19 cellular contexts compared by ENCODE assay signal in the genomic region with DNA sequence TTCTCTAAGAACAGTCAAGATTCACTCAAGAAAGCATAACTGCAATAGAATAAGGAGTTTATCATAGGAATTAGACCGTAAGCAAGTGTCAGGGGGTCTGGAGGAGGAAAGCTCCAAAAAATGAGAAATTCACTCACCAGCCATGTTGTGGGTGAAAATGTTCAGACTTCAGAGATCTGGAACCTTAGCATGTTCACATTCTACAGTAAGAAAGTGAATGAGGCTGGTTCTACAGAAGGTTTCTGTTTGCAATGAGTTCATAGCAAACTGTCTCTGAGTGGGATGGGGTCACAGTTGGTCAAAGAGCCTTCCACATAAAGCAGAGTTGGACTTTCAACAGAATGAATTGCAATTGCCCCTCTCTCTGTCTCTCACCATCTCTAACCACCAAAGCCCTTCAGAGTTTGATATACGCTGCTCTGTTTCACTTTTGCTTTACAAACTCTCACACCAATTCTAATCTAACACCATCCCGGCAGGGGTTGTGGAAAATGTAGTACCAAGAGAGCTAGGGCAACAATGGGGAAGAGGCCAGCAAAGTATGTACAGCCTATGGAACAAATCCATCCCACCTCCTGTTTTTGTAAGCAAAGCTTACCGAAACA.
"Had no signal": no experiment of that assay in that cellular context is flagged by ENCODE, and none has a peak within 500 bp of the region (broad histone marks: within the 10 kb centered on the region; RNA-seq: fewer than 3 reads in every experiment).

No MANE protein-coding gene starts in this region.

- H3K36me3 Mint-ChIP-seq: brain had no signal

- ATAC-seq: activated CD4-positive, alpha-beta T cell treated with anti-CD3 and anti-CD28 coated beads for 36 hours; left lobe of liver had no signal

- H3K4me1 ChIP-seq: colonic mucosa, foreskin keratinocyte, thyroid gland had no signal

- H3K36me3 ChIP-seq: colonic mucosa, thyroid gland had no signal

- DNase-seq: activated CD4-positive, alpha-beta memory T cell treated with anti-CD3 and anti-CD28 coated beads, Interleukin-2, amount 10 ng/mL, durations not matched to agents 7 days and 5 days; activated CD4-positive, alpha-beta T cell treated with anti-CD3 and anti-CD28 coated beads for 36 hours; activated naive CD4-positive, alpha-beta T cell treated with anti-CD3 and anti-CD28 coated beads for 36 hours; activated T-cell treated with anti-CD3 and anti-CD28 coated beads, Interleukin-2, amount 50 U/mL, for 24 hours; anterior cingulate cortex; caudate nucleus; colonic mucosa; glutamatergic neuron; hippocampal formation; kidney; midbrain; retina; stimulated activated CD4-positive, alpha-beta T cell treated with anti-CD3 and anti-CD28 coated beads, Interleukin-12 subunit alpha, Interleukin-12 subunit beta, amount 100 ng/mL, for 4 hours; stimulated activated CD4-positive, alpha-beta T cell treated with anti-CD3 and anti-CD28 coated beads, Interleukin-2, amount 100 ng/mL, for 24 hours; stimulated activated naive CD4-positive, alpha-beta T cell treated with Interleukin-2 at 50 U/mL for 16 hours; thyroid gland had no signal

- H3K4me1 Mint-ChIP-seq: activated CD4-positive, alpha-beta memory T cell treated with anti-CD3 and anti-CD28 coated beads, Interleukin-2, amount 10 ng/mL, durations not matched to agents 7 days and 5 days; activated CD4-positive, alpha-beta T cell treated with anti-CD3 and anti-CD28 coated beads for 36 hours; brain had no signal

- H3K4me3 ChIP-seq: colonic mucosa, thyroid gland had no signal

- H3K27ac Mint-ChIP-seq: activated CD4-positive, alpha-beta memory T cell treated with anti-CD3 and anti-CD28 coated beads, Interleukin-2, amount 10 ng/mL, durations not matched to agents 7 days and 5 days; activated CD4-positive, alpha-beta T cell treated with anti-CD3 and anti-CD28 coated beads for 36 hours; activated naive CD4-positive, alpha-beta T cell treated with anti-CD3 and anti-CD28 coated beads for 36 hours; activated T-cell treated with anti-CD3 and anti-CD28 coated beads, Interleukin-2, amount 50 U/mL, for 24 hours; brain had no signal

- H3K9me3 ChIP-seq: colonic mucosa, thyroid gland had no signal

- H3K4me3 Mint-ChIP-seq: activated CD4-positive, alpha-beta memory T cell treated with anti-CD3 and anti-CD28 coated beads, Interleukin-2, amount 10 ng/mL, durations not matched to agents 7 days and 5 days; activated CD4-positive, alpha-beta T cell treated with anti-CD3 and anti-CD28 coated beads for 36 hours; activated naive CD4-positive, alpha-beta T cell treated with anti-CD3 and anti-CD28 coated beads for 36 hours; activated T-cell treated with anti-CD3 and anti-CD28 coated beads, Interleukin-2, amount 50 U/mL, for 24 hours; brain had no signal

- H3K27me3 ChIP-seq: colonic mucosa, foreskin keratinocyte, thyroid gland had no signal

- H3K9me3 Mint-ChIP-seq: activated T-cell treated with anti-CD3 and anti-CD28 coated beads, Interleukin-2, amount 50 U/mL, for 24 hours had no signal

- H3K27me3 Mint-ChIP-seq: activated CD4-positive, alpha-beta memory T cell treated with anti-CD3 and anti-CD28 coated beads, Interleukin-2, amount 10 ng/mL, durations not matched to agents 7 days and 5 days; activated CD4-positive, alpha-beta T cell treated with anti-CD3 and anti-CD28 coated beads for 36 hours; activated T-cell treated with anti-CD3 and anti-CD28 coated beads, Interleukin-2, amount 50 U/mL, for 24 hours had no signal

- H3K27ac ChIP-seq: colonic mucosa, foreskin keratinocyte, thyroid gland had no signal
